23 cellular contexts compared by ENCODE assay signal in the genomic region with DNA sequence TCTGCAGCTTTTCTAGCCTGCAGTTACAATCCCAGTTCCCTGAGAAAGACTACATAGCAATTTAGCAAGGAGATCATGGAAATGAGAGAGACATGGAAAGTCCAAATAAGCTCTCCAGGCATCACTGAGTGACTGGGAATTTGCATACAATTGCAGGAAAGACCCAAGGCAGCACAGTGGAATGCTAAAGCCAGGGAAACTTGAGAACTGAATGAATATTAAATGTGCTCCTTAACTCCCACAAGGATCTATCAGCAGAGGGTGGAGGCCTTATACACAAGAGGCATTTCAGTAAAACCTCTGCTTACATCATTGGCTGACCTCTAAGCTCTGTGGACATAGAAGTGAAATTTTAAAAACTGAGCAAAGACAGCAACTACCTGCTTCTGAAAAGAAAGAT.
DNase-seq lines count a peak whose midpoint lies in the region; ATAC-seq and TF ChIP-seq lines count a peak whose summit lies in the region.
"Had no signal": no experiment of that assay in that cellular context is flagged by ENCODE, and none has a peak within 500 bp of the region (broad histone marks: within the 10 kb centered on the region; RNA-seq: fewer than 3 reads in every experiment).

No MANE protein-coding gene starts in this region.

- H2BK15ac ChIP-seq in H9 (ENCODE audit: low read depth, low read length): no peak overlapping the region

- H3K14ac ChIP-seq in H9 (ENCODE audit: insufficient read depth, low read length): no peak overlapping the region

- H3K4me1 Mint-ChIP-seq in H9 (peaks cover 9 to 10% of the 10 kb centered on the region in 2 experiments), neural progenitor cell (no peaks in the 10 kb centered on the region)
- H3K4me1 Mint-ChIP-seq: activated CD4-positive, alpha-beta T cell treated with anti-CD3 and anti-CD28 coated beads, Interleukin-2, amount 10 ng/mL, durations not matched to agents 7 days and 5 days; CD4-positive, alpha-beta memory T cell; central memory CD8-positive, alpha-beta T cell had no signal

- no peak overlapping the region for H3K9ac ChIP-seq in H9 (ENCODE audit: extremely low read depth, insufficient read length, low read length)
- H3K9ac ChIP-seq in neural progenitor cell: no peak overlapping the region

- no peaks in the 10 kb centered on the region for H3K23me2 ChIP-seq in H9 (ENCODE audit: insufficient read length, low read depth, low read length, poor library complexity, severe bottlenecking)

- H4K20me1 ChIP-seq in H9 (ENCODE audit: control insufficient read depth, insufficient read depth, insufficient read length) (no peaks in the 10 kb centered on the region), neural progenitor cell (ENCODE audit: low read depth) (no peaks in the 10 kb centered on the region)

- no peak overlapping the region for H4K5ac ChIP-seq in H9 (ENCODE audit: insufficient read length, low read depth, low read length)

- no peak overlapping the region for H2BK12ac ChIP-seq in H9 (ENCODE audit: insufficient read length, low read depth, low read length)

- no peaks in the 10 kb centered on the region; a peak in 1 of 5 replicates for H3K9me3 Mint-ChIP-seq in H9
- H3K9me3 Mint-ChIP-seq in neural progenitor cell: no peaks in the 10 kb centered on the region
- H3K9me3 Mint-ChIP-seq: central memory CD8-positive, alpha-beta T cell had no signal

- H3K27ac Mint-ChIP-seq in H9 (peak overlapping the region in 2 of 3 experiments; percentile 65 to 87; a peak in 2 of 7 replicates), neural progenitor cell (no peak overlapping the region)
- H3K27ac Mint-ChIP-seq: activated CD4-positive, alpha-beta T cell treated with anti-CD3 and anti-CD28 coated beads, Interleukin-2, amount 10 ng/mL, durations not matched to agents 7 days and 5 days; CD4-positive, alpha-beta memory T cell had no signal

- no peak overlapping the region for H3K4me2 ChIP-seq in H9 (ENCODE audit: insufficient read depth, insufficient read length, low read length)
- H3K4me2 ChIP-seq in neural progenitor cell: no peak overlapping the region

- DNase-seq in H9 (no peak), astrocyte of the hippocampus (ENCODE audit: low read depth, low spot score) (peak; percentile 30), fibroblast of pulmonary artery (ENCODE audit: low read depth) (peak; percentile 98), neural progenitor cell (ENCODE audit: low spot score) (peak; percentile 5), NCI-H2107 (lab: John Stamatoyannopoulos, UW) (no peak), DMS79 treated with DMSO at 0.1 percent for 48 hours (lab: John Stamatoyannopoulos, UW) (no peak)
- DNase-seq: activated CD4-positive, alpha-beta T cell treated with anti-CD3 and anti-CD28 coated beads, Interleukin-2, amount 10 ng/mL, durations not matched to agents 7 days and 5 days; activated CD8-positive, alpha-beta memory T cell treated with anti-CD3 and anti-CD28 coated beads, Interleukin-2, amount 50 U/mL, for 48 hours; activated gamma-delta T cell; amniotic stem cell; CD4-positive, alpha-beta memory T cell; effector memory CD4-positive, alpha-beta T cell; midbrain; NCI-H1694 treated with DMSO at 0.1 percent for 48 hours; NCI-H446 treated with DMSO at 0.1 percent for 48 hours; stimulated activated CD4-positive, alpha-beta T cell treated with anti-CD3 and anti-CD28 coated beads, Interleukin-12 subunit alpha, Interleukin-12 subunit beta, amount 100 ng/mL, for 4 hours; testis had no signal

- H3K79me2 ChIP-seq in H9 (ENCODE audit: insufficient read depth, low read length) (no peaks in the 10 kb centered on the region), neural progenitor cell (ENCODE audit: low read depth) (no peaks in the 10 kb centered on the region)

- H3K4ac ChIP-seq in H9 (ENCODE audit: low read depth, low read length): no peak overlapping the region

- no peak overlapping the region for H2AFZ ChIP-seq in H9 (ENCODE audit: low read length)
- H2AFZ ChIP-seq in neural progenitor cell (replicated peaks): peak overlapping the region; percentile 86

- H3K27me3 ChIP-seq in H9 (ENCODE audit: insufficient read depth, low read length) (no peaks in the 10 kb centered on the region), neural progenitor cell (no peaks in the 10 kb centered on the region)
- H3K27me3 ChIP-seq: testis had no signal

- 0 out of 2 replicates have a peak, but pooled peaks cover 2% of the 10 kb centered on the region for H3K4me1 ChIP-seq in H9 (ENCODE audit: insufficient read depth, low read length)
- H3K4me1 ChIP-seq in neural progenitor cell: peaks cover 5% of the 10 kb centered on the region
- H3K4me1 ChIP-seq: testis had no signal

- H3K36me3 ChIP-seq in neural progenitor cell: no peaks in the 10 kb centered on the region

- H3K4me3 ChIP-seq in fibroblast of pulmonary artery (replicated peaks; ENCODE audit: low read depth, low read length): no peak overlapping the region
- H3K4me3 ChIP-seq in neural progenitor cell: no peak overlapping the region
- H3K4me3 ChIP-seq: K562, testis had no signal

- H3K9me3 ChIP-seq in H9 (ENCODE audit: control insufficient read depth, low read depth, low read length): no peaks in the 10 kb centered on the region
- H3K9me3 ChIP-seq in neural progenitor cell (ENCODE audit: low read depth): no peaks in the 10 kb centered on the region
- H3K9me3 ChIP-seq: testis had no signal

- H2BK20ac ChIP-seq in H9 (ENCODE audit: low read depth, low read length, poor library complexity, severe bottlenecking): no peak overlapping the region

- H3K27ac ChIP-seq in H9 (ENCODE audit: insufficient read length, low read depth, low read length) (no peak overlapping the region), neural progenitor cell (no peak overlapping the region)
- H3K27ac ChIP-seq: RWPE1, testis had no signal

- H3K18ac ChIP-seq in H9 (ENCODE audit: insufficient read length, low read depth, low read length): no peak overlapping the region

- no peak overlapping the region for H3K56ac ChIP-seq in H9 (ENCODE audit: insufficient read length, low read depth, low read length)

- H3K27me3 Mint-ChIP-seq in H9 (ENCODE audit: low read depth): no peaks in the 10 kb centered on the region
- H3K27me3 Mint-ChIP-seq in neural progenitor cell (ENCODE audit: insufficient read depth, low read depth): no peaks in the 10 kb centered on the region

- no peaks in the 10 kb centered on the region for H3F3A ChIP-seq in neural progenitor cell (ENCODE audit: low read depth)

- no peak for TF ChIP-seq CTCF in H9 (conservative IDR thresholded peaks at IDR 0.05)
- TF ChIP-seq CTCF in fibroblast of pulmonary artery (IDR thresholded peaks at IDR 0.05; ENCODE audit: low read length, missing control alignments): no peak
- no peak for TF ChIP-seq CTCF in neural progenitor cell (IDR thresholded peaks at IDR 0.05)

- H3K79me1 ChIP-seq in H9 (ENCODE audit: insufficient read depth, low read depth, low read length, poor library complexity, severe bottlenecking): no peaks in the 10 kb centered on the region

- H2BK120ac ChIP-seq in H9 (ENCODE audit: low read depth, low read length, poor library complexity, severe bottlenecking): no peak overlapping the region

- H3K4me3 Mint-ChIP-seq in H9 (no peak overlapping the region), neural progenitor cell (no peak overlapping the region)
- H3K4me3 Mint-ChIP-seq: activated CD4-positive, alpha-beta T cell treated with anti-CD3 and anti-CD28 coated beads, Interleukin-2, amount 10 ng/mL, durations not matched to agents 7 days and 5 days; CD4-positive, alpha-beta memory T cell; central memory CD8-positive, alpha-beta T cell had no signal

- H4K8ac ChIP-seq in H9 (replicated peaks; ENCODE audit: insufficient read length, low read depth, low read length): no peak overlapping the region

- H2AK5ac ChIP-seq in H9 (ENCODE audit: insufficient read length, low read length): no peak overlapping the region

- H2BK5ac ChIP-seq in H9 (ENCODE audit: insufficient read length, low read length): no peak overlapping the region

- no peak overlapping the region for H4K91ac ChIP-seq in H9 (ENCODE audit: insufficient read length, low read depth, low read length)

- no peak overlapping the region for H3K23ac ChIP-seq in H9 (ENCODE audit: insufficient read length, low read depth, low read length)

- H3K36me3 Mint-ChIP-seq in H9 (ENCODE audit: insufficient read depth in 1 of 3, low read depth in 3 of 3) (no peaks in the 10 kb centered on the region), neural progenitor cell (no peaks in the 10 kb centered on the region)
- H3K36me3 Mint-ChIP-seq: CD4-positive, alpha-beta memory T cell had no signal

- H3T11ph ChIP-seq in H9 (ENCODE audit: low read length): no peak overlapping the region

- no peak for ATAC-seq in HG03039 (IDR thresholded peaks at IDR 0.05; ENCODE audit: unreplicated experiment)
- no peak for ATAC-seq in HG03571 (IDR thresholded peaks at IDR 0.05; ENCODE audit: unreplicated experiment)
- ATAC-seq: K562, left lobe of liver had no signal

Comparison
In these comparisons a context has a peak if more than half of its experiments do, and no peak if none do; other contexts are left out.
1. DNase-seq: peak in astrocyte of the hippocampus (single experiment), fibroblast of pulmonary artery (single experiment) and neural progenitor cell (single experiment); none in H9 (single experiment), NCI-H2107 (single experiment) and DMS79 treated with DMSO at 0.1 percent for 48 hours (single experiment).